Comparison of ENCODE assay signal across 24 cellular contexts in genomic region chr5:83715316-83716060, GRCh38. TPM values are rescaled to one million over a fixed set of nuclear protein-coding genes. Genes with fewer than 3 reads are reported as not detected.
DNase-seq lines count a peak whose midpoint lies in the region; ATAC-seq and TF ChIP-seq lines count a peak whose summit lies in the region.
"Had no signal": no experiment of that assay in that cellular context is flagged by ENCODE, and none has a peak within 500 bp of the region (broad histone marks: within the 10 kb centered on the region; RNA-seq: fewer than 3 reads in every experiment).

No MANE protein-coding gene starts in this region.

- H3K27me3 ChIP-seq in PC-3 (ENCODE audit: low read length) (no peaks in the 10 kb centered on the region), trophoblast cell (ENCODE audit: insufficient read depth, low read length) (no peaks in the 10 kb centered on the region), neuronal stem cell (ENCODE audit: control insufficient read depth in 3 of 3, insufficient read depth in 3 of 3, low read depth in 1 of 3, low read length in 3 of 3) (peaks cover 0 to 13% (median 0%) of the 10 kb centered on the region in 3 experiments)

- H3K14ac ChIP-seq in trophoblast cell (ENCODE audit: low read length) (no peak overlapping the region), neuronal stem cell (ENCODE audit: low read length) (no peak overlapping the region)

- ATAC-seq in PC-3 (no peak), HG03571 (IDR thresholded peaks at IDR 0.05; ENCODE audit: unreplicated experiment) (no peak), Right ventricle myocardium superior (ENCODE audit: poor library complexity) (no peak)
- ATAC-seq: A549; HepG2; left lung; SK-N-SH treated with all-trans-retinoic acid at 6 μM for 48 hours; stimulated activated naive CD8-positive, alpha-beta T cell treated with anti-CD3 and anti-CD28 coated beads, Interleukin-15, Interleukin-2, amounts not matched to agents 100 U/mL and 50 U/mL, for 24 hours; upper lobe of right lung had no signal

- TF ChIP-seq CTCF in PC-3 (conservative IDR thresholded peaks at IDR 0.05; ENCODE audit: low read depth, low read length): no peak

- intact Hi-C loops in PC-3 (cut with micrococcal nuclease) (loop anchor here (10.0 kb wide), 2 partner anchors 739 to 1559 kb away; no protein-coding TSS in a partner anchor), Right ventricle myocardium superior (cut with DNase I) (no loop called here)

- H3K4ac ChIP-seq in trophoblast cell (ENCODE audit: low read depth, low read length) (no peak overlapping the region), neuronal stem cell (ENCODE audit: low read length) (no peak overlapping the region)

- H3K18ac ChIP-seq in trophoblast cell (ENCODE audit: low read length) (no peak overlapping the region), neuronal stem cell (ENCODE audit: low read length) (no peak overlapping the region)

- H2AFZ ChIP-seq in PC-3 (ENCODE audit: low read length): no peak overlapping the region
- no peak overlapping the region for H2AFZ ChIP-seq in trophoblast cell (ENCODE audit: insufficient read depth, low read length, poor library complexity)
- H2AFZ ChIP-seq in neuronal stem cell (ENCODE audit: low read length): no peak overlapping the region

- H3K9me3 ChIP-seq in PC-3 (ENCODE audit: low read length) (no peaks in the 10 kb centered on the region), trophoblast cell (ENCODE audit: insufficient read depth, low read depth, low read length) (no peaks in the 10 kb centered on the region), neuronal stem cell (replicated peaks in 1 of 2; ENCODE audit: control insufficient read depth in 2 of 2, insufficient read depth in 1 of 2, low read depth in 1 of 2, low read length in 2 of 2) (no peaks in the 10 kb centered on the region)
- H3K9me3 ChIP-seq: A549, adrenal gland, left lung, sigmoid colon, upper lobe of right lung had no signal

- H2AK5ac ChIP-seq in trophoblast cell (ENCODE audit: low read length): no peak overlapping the region
- no peak overlapping the region for H2AK5ac ChIP-seq in neuronal stem cell (ENCODE audit: low read depth, low read length)

- H3K9me2 ChIP-seq in PC-3 (replicated peaks; ENCODE audit: low read length): no peaks in the 10 kb centered on the region

- POLR2A ChIA-PET in PC-3 (lab: Charles Lee; ENCODE audit: unreplicated experiment): no interaction called here

- CTCF ChIA-PET in PC-3 (lab: Charles Lee): no interaction called here

- H3K79me2 ChIP-seq in PC-3 (ENCODE audit: low read length) (no peaks in the 10 kb centered on the region), trophoblast cell (ENCODE audit: control insufficient read depth, insufficient read depth, low read length, poor library complexity) (no peaks in the 10 kb centered on the region)

- no CpG with 5 or more reads among the region's 4 CpGs for WGBS in trophoblast cell (ENCODE audit: extremely low coverage, insufficient coverage, insufficient read length)
- WGBS in neuronal stem cell (ENCODE audit: extremely low coverage in 2 of 2, insufficient read length in 2 of 2, insufficient replicate concordance in 1 of 2), 2 donors: no CpG with 5 or more reads among the region's 4 CpGs

- H4K91ac ChIP-seq in trophoblast cell (ENCODE audit: low read depth, low read length): no peak overlapping the region
- no peak overlapping the region for H4K91ac ChIP-seq in neuronal stem cell (ENCODE audit: low read depth, low read length, poor library complexity)

- H2BK120ac ChIP-seq in trophoblast cell (ENCODE audit: insufficient read depth, low read length, poor library complexity): peak overlapping the region; percentile 72
- no peak overlapping the region for H2BK120ac ChIP-seq in neuronal stem cell (ENCODE audit: low read depth, low read length)

- H3K27ac ChIP-seq in PC-3 (ENCODE audit: low read length) (no peak overlapping the region), trophoblast cell (ENCODE audit: low read depth, low read length) (peak overlapping the region; percentile 83), neuronal stem cell (replicated peaks; ENCODE audit: low read length) (no peak overlapping the region)
- H3K27ac ChIP-seq: A549, adrenal gland, C4-2B, left lung, sigmoid colon, upper lobe of right lung had no signal

- H2BK5ac ChIP-seq in trophoblast cell (ENCODE audit: low read depth, low read length, poor library complexity): peak overlapping the region; percentile 79
- H2BK5ac ChIP-seq in neuronal stem cell (ENCODE audit: low read length): no peak overlapping the region

- DNase-seq in NCI-H82 (lab: John Stamatoyannopoulos, UW) (peak; percentile 14), NCI-H82 treated with DMSO at 0.1 percent for 48 hours (lab: John Stamatoyannopoulos, UW; ENCODE audit: unreplicated experiment) (no peak), PC-3 (peak; percentile 21), fibroblast of gingiva (ENCODE audit: low read depth) (peak; percentile 6), trophoblast cell (peak in 1 of 2 donors; percentile 11), neuronal stem cell (ENCODE audit: low spot score) (no peak), Right ventricle myocardium superior (no peak)
- DNase-seq: activated CD4-positive, alpha-beta T cell treated with anti-CD3 and anti-CD28 coated beads for 1 hour; adrenal gland; DMS153; foreskin fibroblast; left lung; MV-4-11; NCI-H2029 treated with DMSO at 0.1 percent for 48 hours; sigmoid colon; stimulated activated naive CD8-positive, alpha-beta T cell treated with anti-CD3 and anti-CD28 coated beads, Interleukin-15, Interleukin-2, amounts not matched to agents 100 U/mL and 50 U/mL, for 24 hours; T1000; upper lobe of right lung had no signal

- no peak overlapping the region for H4K12ac ChIP-seq in trophoblast cell (ENCODE audit: low read depth, low read length)

- BruUV-seq in PC-3 (replicated peaks; lab: Mats Ljungman, UMichigan): no TSS peak

- H2BK15ac ChIP-seq in neuronal stem cell (ENCODE audit: low read length): no peak overlapping the region

- no peaks in the 10 kb centered on the region for H4K20me1 ChIP-seq in PC-3 (ENCODE audit: low read length)

- H2BK12ac ChIP-seq in trophoblast cell (ENCODE audit: low read length) (peak overlapping the region; percentile 77), neuronal stem cell (ENCODE audit: low read length) (no peak overlapping the region)

- no peaks in the 10 kb centered on the region for H3F3A ChIP-seq in PC-3 (ENCODE audit: low read length, unreplicated experiment)

- H3K79me1 ChIP-seq in trophoblast cell (ENCODE audit: low read length) (peaks cover 5% of the 10 kb centered on the region), neuronal stem cell (ENCODE audit: low read depth, low read length) (no peaks in the 10 kb centered on the region)

- H3K36me3 ChIP-seq in PC-3 (ENCODE audit: low read depth, low read length) (no peaks in the 10 kb centered on the region; the same call in 1 of the 2 replicates), trophoblast cell (ENCODE audit: control insufficient read depth in 1 of 2, insufficient read depth in 2 of 2, low read length in 2 of 2) (no peaks in the 10 kb centered on the region), neuronal stem cell (replicated peaks in 1 of 2; ENCODE audit: control insufficient read depth in 2 of 2, insufficient read depth in 2 of 2, low read length in 2 of 2) (no peaks in the 10 kb centered on the region)
- H3K36me3 ChIP-seq: adrenal gland, left lung, sigmoid colon, upper lobe of right lung had no signal

- H3K9ac ChIP-seq in PC-3 (ENCODE audit: low read length) (no peak overlapping the region), trophoblast cell (ENCODE audit: low read length) (no peak overlapping the region), neuronal stem cell (ENCODE audit: low read depth, low read length, poor library complexity) (no peak overlapping the region)

- H3K4me3 ChIP-seq in PC-3 (ENCODE audit: low read length): no peak overlapping the region
- H3K4me3 ChIP-seq in trophoblast cell (ENCODE audit: low read depth, low read length): no peak overlapping the region
- H3K4me3 ChIP-seq in neuronal stem cell (ENCODE audit: low read length in 2 of 2): no peak overlapping the region
- H3K4me3 ChIP-seq: A549, adrenal gland, left lung, sigmoid colon, upper lobe of right lung had no signal

- H4K8ac ChIP-seq in trophoblast cell (ENCODE audit: low read depth, low read length): no peak overlapping the region
- no peak overlapping the region for H4K8ac ChIP-seq in neuronal stem cell (ENCODE audit: low read depth, low read length)

- H3K23ac ChIP-seq in trophoblast cell (ENCODE audit: low read length): no peak overlapping the region
- H3K23ac ChIP-seq in neuronal stem cell (ENCODE audit: low read depth, low read length, poor library complexity): no peak overlapping the region

- H3K4me1 ChIP-seq in PC-3 (ENCODE audit: insufficient read depth, low read length) (peaks cover 12% of the 10 kb centered on the region), trophoblast cell (ENCODE audit: control insufficient read depth in 1 of 2, insufficient read depth in 2 of 2, low read length in 2 of 2) (peaks cover 7 to 11% of the 10 kb centered on the region in 2 experiments), neuronal stem cell (ENCODE audit: control insufficient read depth in 2 of 2, insufficient read depth in 1 of 2, low read depth in 1 of 2, low read length in 2 of 2) (no peaks in the 10 kb centered on the region)
- H3K4me1 ChIP-seq: A549, adrenal gland, left lung, sigmoid colon, upper lobe of right lung had no signal

- no peak overlapping the region for H3K4me2 ChIP-seq in PC-3 (ENCODE audit: low read length)
- H3K4me2 ChIP-seq in trophoblast cell (ENCODE audit: low read length): no peak overlapping the region
- no peak overlapping the region for H3K4me2 ChIP-seq in neuronal stem cell (ENCODE audit: insufficient read depth, low read length, poor library complexity, severe bottlenecking)
- H3K4me2 ChIP-seq: A549 had no signal

RNA-seq across cellular contexts. Expression of gene HAPLN1, which starts 5.2 kb away (rescaled TPM):
- total RNA-seq in PC-3 (2014; rRNA removed): 7.8 and 11.2 TPM in 2 replicates
- polyA plus RNA-seq in trophoblast cell (2013): 38.6 TPM in 2 replicates
- polyA plus RNA-seq in neuronal stem cell (2013, experiment 1 of 2): 0.32 TPM
- 0.22 TPM for polyA plus RNA-seq in neuronal stem cell (2013, experiment 2 of 2)
- total RNA-seq in Right ventricle myocardium superior: 0.32 TPM
- total RNA-seq: adrenal gland, HepG2, omental fat pad had no signal
- polyA plus RNA-seq: A549, adrenal gland, HepG2 had no signal

Comparison
In these comparisons a context has a peak if more than half of its experiments do, and no peak if none do; other contexts are left out.
1. DNase-seq: peak in NCI-H82 (single experiment), PC-3 (single experiment) and fibroblast of gingiva (single experiment); none in NCI-H82 treated with DMSO at 0.1 percent for 48 hours (single experiment), neuronal stem cell (single experiment) and Right ventricle myocardium superior (single experiment).